Comparison of ENCODE assay signal across 8 cellular contexts in genomic region chr7:107661865-107662379, GRCh38. TPM values are rescaled to one million over a fixed set of nuclear protein-coding genes. Genes with fewer than 3 reads are reported as not detected.
A peak's percentile ranks its signal among the peaks of the same experiment; 100 is the strongest.
DNase-seq lines count a peak whose midpoint lies in the region; ATAC-seq, FAIRE-seq and TF ChIP-seq lines count a peak whose summit lies in the region.

No MANE protein-coding gene starts in this region.

- no peak overlapping the region for H3K27ac ChIP-seq in brain microvascular endothelial cell

- peaks cover 12% of the 10 kb centered on the region for H3K4me1 ChIP-seq in mucosa of stomach (ENCODE audit: control insufficient read depth, insufficient read depth, low read length)

- H3K4me3 ChIP-seq in AG04449 (ENCODE audit: low read depth, low read length) (peak overlapping the region; percentile 56), HFF-Myc (replicated peaks; ENCODE audit: low read depth, low read length) (peak overlapping the region; percentile 45), brain microvascular endothelial cell (ENCODE audit: low read depth, low read length) (peak overlapping the region; percentile 56), mucosa of stomach (ENCODE audit: low read length) (peak overlapping the region; percentile 36)

- POLR2A ChIA-PET in AG04449 (lab: Yijun Ruan, JAX), result no interaction called here

- no peaks in the 10 kb centered on the region for H3K36me3 ChIP-seq in brain microvascular endothelial cell (replicated peaks)
- no peaks in the 10 kb centered on the region for H3K36me3 ChIP-seq in mucosa of stomach (ENCODE audit: control insufficient read depth, insufficient read depth, low read length)

- DNase-seq in AG04449 (ENCODE audit: low read depth, low spot score), result no peak
- DNase-seq in HFF-Myc (ENCODE audit: extremely low read depth, low read depth), result no peak
- DNase-seq in brain microvascular endothelial cell, result no peak
- no peak for DNase-seq in GM12891 (ENCODE audit: insufficient read length, low spot score)
- no peak for DNase-seq in OCI-M2 (lab: John Stamatoyannopoulos, UW; ENCODE audit: unreplicated experiment)

- no peaks in the 10 kb centered on the region for H3K9me3 ChIP-seq in mucosa of stomach (ENCODE audit: control insufficient read depth, low read length)

- no peak for FAIRE-seq in GM12891 (lab: Jason Lieb, UNC)

- in situ Hi-C loops in brain microvascular endothelial cell (cut with HindIII; ENCODE audit: low pct_ligation_motif_present, low sequenced_read_pairs), result no loop called here

- no peak for TF ChIP-seq POLR2A in GM12891 (IDR thresholded peaks at IDR 0.05; ENCODE audit: low read depth, low read length)

- TF ChIP-seq CTCF in AG04449 (IDR thresholded peaks at IDR 0.05; ENCODE audit: insufficient read depth, low read length, missing control alignments) (no peak), HFF-Myc (IDR thresholded peaks at IDR 0.05; ENCODE audit: low read depth, low read length, missing control alignments) (no peak), brain microvascular endothelial cell (IDR thresholded peaks at IDR 0.05; ENCODE audit: low read depth, low read length, missing control alignments) (no peak)

- peak overlapping the region; percentile 28 for H3K9ac ChIP-seq in mucosa of stomach (ENCODE audit: low read length)

- H3K27me3 ChIP-seq in brain microvascular endothelial cell (replicated peaks) (no peaks in the 10 kb centered on the region), mucosa of stomach (ENCODE audit: control insufficient read depth, insufficient read depth, low read length) (peaks cover 47% of the 10 kb centered on the region)

- ATAC-seq in HG02884 (IDR thresholded peaks at IDR 0.05; ENCODE audit: unreplicated experiment) (no peak), HG02763 (IDR thresholded peaks at IDR 0.05; ENCODE audit: unreplicated experiment) (no peak)

- CTCF ChIA-PET in AG04449 (lab: Yijun Ruan, JAX), result interaction anchor here (1.0 kb wide), 2 partner anchors 95 to 199 kb away, joined by 3 to 4 read pairs; no protein-coding TSS in a partner anchor

TF ChIP-seq in GM12891, 5 proteins besides CTCF, POLR2A, EP300 and RAD21:
- no peak for TF ChIP-seq POLR2AphosphoS5 (IDR thresholded peaks at IDR 0.05; ENCODE audit: low read depth, low read length)
- TF ChIP-seq TAF1 (IDR thresholded peaks at IDR 0.05; ENCODE audit: low read depth, low read length), result no peak
- no peak for TF ChIP-seq SPI1 (IDR thresholded peaks at IDR 0.05; ENCODE audit: low read depth, low read length)
- TF ChIP-seq PAX5 (IDR thresholded peaks at IDR 0.05; ENCODE audit: insufficient read depth, low read length, severe bottlenecking), result no peak
- TF ChIP-seq POU2F2 (IDR thresholded peaks at IDR 0.05; ENCODE audit: low read depth, low read length), result no peak

RNA-seq across cellular contexts. Expression of gene SLC26A4, which starts 1.3 kb away (rescaled TPM):
- not detected for polyA plus RNA-seq in GM12891 (2012; ENCODE audit: low read depth, missing spikeins)
